ENCODE assay signal across 9 cellular contexts in genomic region chr1:64471724-64472276, GRCh38. TPM values are rescaled to one million over a fixed set of nuclear protein-coding genes. Genes with fewer than 3 reads are reported as not detected.
A peak's percentile ranks its signal among the peaks of the same experiment; 100 is the strongest.
DNase-seq lines count a peak whose midpoint lies in the region; ATAC-seq and TF ChIP-seq lines count a peak whose summit lies in the region.
"Had no signal": no experiment of that assay in that cellular context is flagged by ENCODE, and none has a peak within 500 bp of the region (broad histone marks: within the 10 kb centered on the region; RNA-seq: fewer than 3 reads in every experiment).

No MANE protein-coding gene starts in this region.

- no peak for ATAC-seq in activated naive CD8-positive, alpha-beta T cell treated with anti-CD3 and anti-CD28 coated beads, Interleukin-2, amount 10 ng/mL, durations not matched to agents 7 days and 5 days (ENCODE audit: low read depth)
- ATAC-seq in GM21576 (IDR thresholded peaks at IDR 0.05; ENCODE audit: unreplicated experiment) = no peak

- no peak for DNase-seq in activated CD4-positive, alpha-beta T cell treated with anti-CD3 and anti-CD28 coated beads, Interleukin-2, amount 10 ng/mL, durations not matched to agents 24 days and 14 days
- DNase-seq in activated CD4-positive, alpha-beta T cell treated with anti-CD3 and anti-CD28 coated beads, Interleukin-2, amount 50 U/mL, for 4 hours = no peak
- no peak for DNase-seq in activated naive CD8-positive, alpha-beta T cell treated with anti-CD3 and anti-CD28 coated beads, Interleukin-2, amount 10 ng/mL, durations not matched to agents 7 days and 5 days
- peak; percentile 42 for DNase-seq in iris pigment epithelial cell (ENCODE audit: low read depth)
- DNase-seq in testis = no peak
- DNase-seq in SKM-1 treated with dmso at 0.1 percent for 144 hours (lab: John Stamatoyannopoulos, UW; ENCODE audit: unreplicated experiment) = no peak
- DNase-seq in SK-N-DZ (ENCODE audit: low spot score) = no peak
- DNase-seq: NCI-H1417 treated with DMSO at 0.1 percent for 48 hours had no signal

- no peaks in the 10 kb centered on the region for H3K36me3 Mint-ChIP-seq in activated CD4-positive, alpha-beta T cell treated with anti-CD3 and anti-CD28 coated beads, Interleukin-2, amount 10 ng/mL, durations not matched to agents 24 days and 14 days (ENCODE audit: low read depth)
- H3K36me3 Mint-ChIP-seq in activated naive CD8-positive, alpha-beta T cell treated with anti-CD3 and anti-CD28 coated beads, Interleukin-2, amount 10 ng/mL, durations not matched to agents 7 days and 5 days = no peaks in the 10 kb centered on the region

- no peaks in the 10 kb centered on the region for H3K9me3 ChIP-seq in testis

- peaks cover 16% of the 10 kb centered on the region for H3K4me1 ChIP-seq in testis

- no peaks in the 10 kb centered on the region for H3K9me3 Mint-ChIP-seq in activated CD4-positive, alpha-beta T cell treated with anti-CD3 and anti-CD28 coated beads, Interleukin-2, amount 10 ng/mL, durations not matched to agents 24 days and 14 days
- H3K9me3 Mint-ChIP-seq in activated naive CD8-positive, alpha-beta T cell treated with anti-CD3 and anti-CD28 coated beads, Interleukin-2, amount 10 ng/mL, durations not matched to agents 7 days and 5 days = no peaks in the 10 kb centered on the region

- TF ChIP-seq POLR2A in testis (IDR thresholded peaks at IDR 0.05) = no peak

- H3K4me1 Mint-ChIP-seq in activated CD4-positive, alpha-beta T cell treated with anti-CD3 and anti-CD28 coated beads, Interleukin-2, amount 10 ng/mL, durations not matched to agents 24 days and 14 days = peaks cover 8% of the 10 kb centered on the region
- peaks cover 14% of the 10 kb centered on the region for H3K4me1 Mint-ChIP-seq in activated naive CD8-positive, alpha-beta T cell treated with anti-CD3 and anti-CD28 coated beads, Interleukin-2, amount 10 ng/mL, durations not matched to agents 7 days and 5 days

- H3K4me3 Mint-ChIP-seq in activated CD4-positive, alpha-beta T cell treated with anti-CD3 and anti-CD28 coated beads, Interleukin-2, amount 10 ng/mL, durations not matched to agents 24 days and 14 days = peak overlapping the region; percentile 72
- H3K4me3 Mint-ChIP-seq in activated naive CD8-positive, alpha-beta T cell treated with anti-CD3 and anti-CD28 coated beads, Interleukin-2, amount 10 ng/mL, durations not matched to agents 7 days and 5 days = peak overlapping the region; percentile 87

- 24 to 29% methylated on average over 14 of the region's 14 CpGs for WGBS in testis, 2 donors

- no peak overlapping the region for H3K27ac ChIP-seq in testis

- H3K4me3 ChIP-seq in testis = peak overlapping the region; percentile 72 to 79

- POLR2A ChIA-PET in activated naive CD8-positive, alpha-beta T cell treated with anti-CD3 and anti-CD28 coated beads, Interleukin-2, amount 10 ng/mL, durations not matched to agents 7 days and 5 days (lab: Charles Lee) = no interaction called here

- intact Hi-C loops in activated CD4-positive, alpha-beta T cell treated with anti-CD3 and anti-CD28 coated beads, Interleukin-2, amount 10 ng/mL, durations not matched to agents 24 days and 14 days (cut with micrococcal nuclease) = loop anchor here (5.0 kb wide), 1 partner anchor 81 kb away; no protein-coding TSS in a partner anchor
- intact Hi-C loops in testis (cut with DNase I; ENCODE audit: low total_unique reads) = loop anchor here (10.0 kb wide), 1 partner anchor 73 kb away; no protein-coding TSS in a partner anchor

- no peak for TF ChIP-seq CTCF in testis (IDR thresholded peaks at IDR 0.05)

- peaks cover 63% of the 10 kb centered on the region for H3K27me3 Mint-ChIP-seq in activated CD4-positive, alpha-beta T cell treated with anti-CD3 and anti-CD28 coated beads, Interleukin-2, amount 10 ng/mL, durations not matched to agents 24 days and 14 days
- H3K27me3 Mint-ChIP-seq in activated naive CD8-positive, alpha-beta T cell treated with anti-CD3 and anti-CD28 coated beads, Interleukin-2, amount 10 ng/mL, durations not matched to agents 7 days and 5 days = peaks cover 45% of the 10 kb centered on the region

- H3K36me3 ChIP-seq in testis (ENCODE audit: low read depth, missing control alignments) = no peaks in the 10 kb centered on the region

- H3K27me3 ChIP-seq in testis = no peaks in the 10 kb centered on the region

- no peak overlapping the region for H3K27ac Mint-ChIP-seq in activated CD4-positive, alpha-beta T cell treated with anti-CD3 and anti-CD28 coated beads, Interleukin-2, amount 10 ng/mL, durations not matched to agents 24 days and 14 days
- H3K27ac Mint-ChIP-seq in activated naive CD8-positive, alpha-beta T cell treated with anti-CD3 and anti-CD28 coated beads, Interleukin-2, amount 10 ng/mL, durations not matched to agents 7 days and 5 days = no peak overlapping the region

RNA-seq across cellular contexts. Expression of gene CACHD1, which starts 1.9 kb away (rescaled TPM):
- 0.14 and 0.23 TPM in 2 replicates for total RNA-seq in activated CD4-positive, alpha-beta T cell treated with anti-CD3 and anti-CD28 coated beads, Interleukin-2, amount 10 ng/mL, durations not matched to agents 24 days and 14 days
- under 1 TPM; 0.82 to 0.91 TPM for total RNA-seq in activated naive CD8-positive, alpha-beta T cell treated with anti-CD3 and anti-CD28 coated beads, Interleukin-2, amount 10 ng/mL, durations not matched to agents 7 days and 5 days
- 10 to 100 TPM in 1 of 2 donors, 1 to 10 TPM in 1; 8.3 to 10.3 TPM for total RNA-seq in testis
- polyA plus RNA-seq in testis (ENCODE audit: insufficient read depth, low read depth, low replicate concordance) = 7.4 TPM
- 7.8 and 8.8 TPM in 2 replicates for polyA plus RNA-seq in SK-N-DZ (2014; cell fraction: cytosol; rRNA removed)
- polyA plus RNA-seq in SK-N-DZ (2014; cell fraction: nucleus; rRNA removed) = 7.1 and 10.4 TPM in 2 replicates
